In genomic region chr3:12438318-12438717, GRCh38 we compare ENCODE assay signal across 14 cellular contexts. TPM values are rescaled to one million over a fixed set of nuclear protein-coding genes. Genes with fewer than 3 reads are reported as not detected.
DNase-seq lines count a peak whose midpoint lies in the region; ATAC-seq and TF ChIP-seq lines count a peak whose summit lies in the region.
"Had no signal": no experiment of that assay in that cellular context is flagged by ENCODE, and none has a peak within 500 bp of the region (broad histone marks: within the 10 kb centered on the region; RNA-seq: fewer than 3 reads in every experiment).

No MANE protein-coding gene starts in this region.

- H2AK5ac ChIP-seq in trophoblast cell (ENCODE audit: low read length) = no peak overlapping the region

- peak; percentile 22 for DNase-seq in T1000 (lab: John Stamatoyannopoulos, UW)
- peak; percentile 95 to 97 for DNase-seq in trophoblast cell
- DNase-seq in upper lobe of right lung = no peak
- no peak for DNase-seq in PC-9
- DNase-seq: ACHN; CD4-positive, CD25-positive, alpha-beta regulatory T cell; DMS 273 treated with DMSO at 0.1 percent for 48 hours; GOT3; H9 had no signal

- intact Hi-C loops in upper lobe of right lung (cut with DNase I) (no loop called here), PC-9 (cut with micrococcal nuclease; ENCODE audit: unreplicated experiment) (no loop called here)

- H3K4ac ChIP-seq in trophoblast cell (ENCODE audit: low read depth, low read length) = no peak overlapping the region

- no CpG with 5 or more reads among the region's 4 CpGs for WGBS in trophoblast cell (ENCODE audit: extremely low coverage, insufficient coverage, insufficient read length)

- no peak overlapping the region for H3K9ac ChIP-seq in trophoblast cell (ENCODE audit: low read length)
- H3K9ac ChIP-seq: BLaER1 treated with 17β-estradiol and CSF1 and Interleukin-3, amounts not matched to agents 10 nM and 100 nM had no signal

- H2AFZ ChIP-seq in trophoblast cell (ENCODE audit: insufficient read depth, low read length, poor library complexity) = no peak overlapping the region
- no peak overlapping the region for H2AFZ ChIP-seq in PC-9

- H4K8ac ChIP-seq in trophoblast cell (ENCODE audit: low read depth, low read length) = no peak overlapping the region

- H4K12ac ChIP-seq in trophoblast cell (ENCODE audit: low read depth, low read length) = no peak overlapping the region

- POLR2A ChIA-PET in HEK293 (lab: Yijun Ruan, JAX) = no interaction called here
- POLR2A ChIA-PET in PC-9 (lab: Charles Lee; ENCODE audit: unreplicated experiment) = interaction anchor here (0.6 kb wide), 1 partner anchor 252 kb away, joined by 3 read pairs; no protein-coding TSS in a partner anchor

- no peaks in the 10 kb centered on the region for H4K20me1 ChIP-seq in PC-9 (ENCODE audit: insufficient read depth)
- H4K20me1 ChIP-seq: BLaER1 treated with 17β-estradiol and CSF1 and Interleukin-3, amounts not matched to agents 10 nM and 100 nM had no signal

- peaks cover 52% of the 10 kb centered on the region for H3F3A ChIP-seq in PC-9 (ENCODE audit: insufficient read depth, low read depth)

- H3K18ac ChIP-seq in trophoblast cell (ENCODE audit: low read length) = no peak overlapping the region

- no peak overlapping the region for H3K14ac ChIP-seq in trophoblast cell (ENCODE audit: low read length)

- H3K9me2 ChIP-seq in PC-9 (ENCODE audit: insufficient read depth) = no peaks in the 10 kb centered on the region

- no peaks in the 10 kb centered on the region for H3K9me3 ChIP-seq in HEK293 (ENCODE audit: control insufficient read depth, insufficient read depth, low read depth, low read length)
- no peaks in the 10 kb centered on the region for H3K9me3 ChIP-seq in trophoblast cell (ENCODE audit: insufficient read depth, low read depth, low read length)
- no peaks in the 10 kb centered on the region for H3K9me3 ChIP-seq in upper lobe of right lung
- H3K9me3 ChIP-seq in PC-9 (ENCODE audit: insufficient read depth, low read depth) = no peaks in the 10 kb centered on the region
- H3K9me3 ChIP-seq: BLaER1 treated with 17β-estradiol and CSF1 and Interleukin-3, amounts not matched to agents 10 nM and 100 nM had no signal

- no peak overlapping the region for H2BK120ac ChIP-seq in trophoblast cell (ENCODE audit: insufficient read depth, low read length, poor library complexity)

- H3K27ac ChIP-seq in HEK293 (ENCODE audit: extremely low read depth, low read depth, low read length) (no peak overlapping the region), trophoblast cell (ENCODE audit: low read depth, low read length) (no peak overlapping the region), upper lobe of right lung (no peak overlapping the region), PC-9 (no peak overlapping the region)
- H3K27ac ChIP-seq: BLaER1 treated with 17β-estradiol and CSF1 and Interleukin-3, amounts not matched to agents 10 nM and 100 nM had no signal

- ATAC-seq in upper lobe of right lung = peak; percentile 20
- no peak for ATAC-seq in GM19351 (IDR thresholded peaks at IDR 0.05; ENCODE audit: unreplicated experiment)
- ATAC-seq in GM19035 (IDR thresholded peaks at IDR 0.05; ENCODE audit: unreplicated experiment) = no peak
- ATAC-seq: GM12878 had no signal

- H3K4me1 ChIP-seq in HEK293 (ENCODE audit: control insufficient read depth, insufficient read depth, low read length) (peaks cover 2% of the 10 kb centered on the region; the same call in 1 of the 2 replicates), trophoblast cell (ENCODE audit: control insufficient read depth in 1 of 2, insufficient read depth in 2 of 2, low read length in 2 of 2) (peaks cover 8 to 16% of the 10 kb centered on the region in 2 experiments), upper lobe of right lung (no peaks in the 10 kb centered on the region), PC-9 (replicated peaks; ENCODE audit: insufficient read depth) (peaks cover 22% of the 10 kb centered on the region)
- H3K4me1 ChIP-seq: BLaER1 treated with 17β-estradiol and CSF1 and Interleukin-3, amounts not matched to agents 10 nM and 100 nM had no signal

- no peaks in the 10 kb centered on the region for H3K79me1 ChIP-seq in trophoblast cell (ENCODE audit: low read length)

- no peak overlapping the region for H3K4me2 ChIP-seq in trophoblast cell (ENCODE audit: low read length)
- H3K4me2 ChIP-seq in PC-9 = no peak overlapping the region
- H3K4me2 ChIP-seq: BLaER1 treated with 17β-estradiol and CSF1 and Interleukin-3, amounts not matched to agents 10 nM and 100 nM had no signal

- no peak overlapping the region for H2BK5ac ChIP-seq in trophoblast cell (ENCODE audit: low read depth, low read length, poor library complexity)

- no peak overlapping the region for H4K91ac ChIP-seq in trophoblast cell (ENCODE audit: low read depth, low read length)

- H3K27me3 ChIP-seq in trophoblast cell (ENCODE audit: insufficient read depth, low read length) (no peaks in the 10 kb centered on the region), upper lobe of right lung (no peaks in the 10 kb centered on the region), PC-9 (ENCODE audit: insufficient read depth, low read depth) (no peaks in the 10 kb centered on the region)
- H3K27me3 ChIP-seq: BLaER1 treated with 17β-estradiol and CSF1 and Interleukin-3, amounts not matched to agents 10 nM and 100 nM had no signal

- CTCF ChIA-PET in HEK293 (lab: Yijun Ruan, JAX) = interaction anchor here (1.3 kb wide), 1 partner anchor 41 kb away, joined by 3 read pairs; no protein-coding TSS in a partner anchor
- CTCF ChIA-PET in PC-9 (lab: Charles Lee) = no interaction called here

- TF ChIP-seq CTCF in HEK293 (tag by site-specific recombination; IDR thresholded peaks at IDR 0.05) (no peak), upper lobe of right lung (IDR thresholded peaks at IDR 0.05) (no peak), PC-9 (conservative IDR thresholded peaks at IDR 0.05) (no peak)

- H2BK12ac ChIP-seq in trophoblast cell (ENCODE audit: low read length) = no peak overlapping the region

- H3K36me3 ChIP-seq in HEK293 (ENCODE audit: control insufficient read depth in 2 of 2, insufficient read depth in 1 of 2, low read length in 2 of 2) = no peaks in the 10 kb centered on the region
- peaks cover 8 to 10% of the 10 kb centered on the region in 2 experiments for H3K36me3 ChIP-seq in trophoblast cell (ENCODE audit: control insufficient read depth in 1 of 2, insufficient read depth in 2 of 2, low read length in 2 of 2)
- H3K36me3 ChIP-seq in upper lobe of right lung = no peaks in the 10 kb centered on the region
- peaks cover 10% of the 10 kb centered on the region; the same call in 1 of the 2 replicates for H3K36me3 ChIP-seq in PC-9 (ENCODE audit: low read depth)
- H3K36me3 ChIP-seq: BLaER1 treated with 17β-estradiol and CSF1 and Interleukin-3, amounts not matched to agents 10 nM and 100 nM had no signal

- H3K4me3 ChIP-seq in HEK293 (ENCODE audit: low read depth, low read length) = no peak overlapping the region
- H3K4me3 ChIP-seq in trophoblast cell (ENCODE audit: low read depth, low read length) = no peak overlapping the region
- H3K4me3 ChIP-seq in upper lobe of right lung = no peak overlapping the region
- H3K4me3 ChIP-seq in PC-9 = no peak overlapping the region
- H3K4me3 ChIP-seq: BLaER1 treated with 17β-estradiol and CSF1 and Interleukin-3, amounts not matched to agents 10 nM and 100 nM; GM12878 had no signal

- no peaks in the 10 kb centered on the region for H3K79me2 ChIP-seq in trophoblast cell (ENCODE audit: control insufficient read depth, insufficient read depth, low read length, poor library complexity)
- H3K79me2 ChIP-seq in PC-9 (ENCODE audit: low read depth) = no peaks in the 10 kb centered on the region

- BruUV-seq in PC-9 (replicated peaks; lab: Mats Ljungman, UMichigan) = no TSS peak

- no peak overlapping the region for H3K23ac ChIP-seq in trophoblast cell (ENCODE audit: low read length)

TF ChIP-seq in HEK293, 187 proteins besides CTCF, POLR2A, EP300 and RAD21:
- TF ChIP-seq ZIC2 (tag by site-specific recombination; IDR thresholded peaks at IDR 0.05) (peak; percentile 78), BCL11B (tag by site-specific recombination; IDR thresholded peaks at IDR 0.05; ENCODE audit: low read depth) (no peak)
TF ChIP-seq in HEK293: peak in this region for 1.

RNA-seq across cellular contexts. Expression of gene TSEN2, which starts 46.0 kb away (rescaled TPM):
- 3.4 and 3.7 TPM in 2 replicates for polyA plus RNA-seq in trophoblast cell (2013)
- total RNA-seq in upper lobe of right lung (16.0 TPM), PC-9 (2021) (22.1 and 26.8 TPM in 2 replicates)

Comparison
In these comparisons a context has a peak if more than half of its experiments do, and no peak if none do; other contexts are left out.
1. DNase-seq: peak in T1000 (single experiment) and trophoblast cell (2 of 2); none in upper lobe of right lung (single experiment) and PC-9 (0 of 2).